2 cellular contexts compared by ENCODE assay signal in the genomic region with DNA sequence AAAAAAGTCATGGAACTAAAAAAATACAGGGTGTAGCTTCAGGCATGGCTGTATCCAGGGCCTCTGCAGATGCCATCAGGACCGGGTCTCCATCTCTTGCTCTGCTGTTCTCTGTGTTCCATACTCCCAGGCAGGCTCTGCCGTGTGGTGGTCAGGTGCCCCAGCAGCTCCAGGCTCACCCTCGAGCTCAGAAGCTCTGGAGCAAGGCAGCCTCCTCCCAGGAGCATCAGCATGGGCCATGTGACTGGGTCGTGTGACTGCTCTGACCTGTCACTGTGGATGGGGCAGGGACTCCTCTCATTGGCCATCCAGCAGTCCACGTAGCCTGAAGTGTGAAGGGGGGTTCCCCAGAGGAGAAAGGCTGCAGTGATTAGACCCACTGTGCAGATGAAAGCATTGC.
TF ChIP-seq lines count a peak whose summit lies in the region.

No MANE protein-coding gene starts in this region.

TF ChIP-seq in Ishikawa, 13 proteins besides CTCF, POLR2A, EP300 and RAD21:
- TF ChIP-seq EGR1 (IDR thresholded peaks at IDR 0.05) (no peak), CREB1 (IDR thresholded peaks at IDR 0.05; ENCODE audit: low read depth) (no peak), TEAD4 (IDR thresholded peaks at IDR 0.05) (no peak), TAF1 (IDR thresholded peaks at IDR 0.05; ENCODE audit: low read depth) (no peak), YY1 (IDR thresholded peaks at IDR 0.05; ENCODE audit: low read depth) (no peak)
- TF ChIP-seq, protein P1, sequence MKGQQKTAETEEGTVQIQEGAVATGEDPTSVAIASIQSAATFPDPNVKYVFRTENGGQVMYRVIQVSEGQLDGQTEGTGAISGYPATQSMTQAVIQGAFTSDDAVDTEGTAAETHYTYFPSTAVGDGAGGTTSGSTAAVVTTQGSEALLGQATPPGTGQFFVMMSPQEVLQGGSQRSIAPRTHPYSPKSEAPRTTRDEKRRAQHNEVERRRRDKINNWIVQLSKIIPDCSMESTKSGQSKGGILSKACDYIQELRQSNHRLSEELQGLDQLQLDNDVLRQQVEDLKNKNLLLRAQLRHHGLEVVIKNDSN (IDR thresholded peaks at IDR 0.05), result peak; percentile 79

TF ChIP-seq in K562, 482 proteins besides CTCF, POLR2A, EP300 and RAD21:
- TF ChIP-seq, protein P1 (CRISPR knock-in tag; IDR thresholded peaks at IDR 0.05), result peak; percentile 78
- no peak for TF ChIP-seq BACH1 (tag; IDR thresholded peaks at IDR 0.05)
- peak; percentile 54; the same call in 1 of the 2 replicates for TF ChIP-seq L3MBTL2 (IDR thresholded peaks at IDR 0.05)
- TF ChIP-seq, protein P2, sequence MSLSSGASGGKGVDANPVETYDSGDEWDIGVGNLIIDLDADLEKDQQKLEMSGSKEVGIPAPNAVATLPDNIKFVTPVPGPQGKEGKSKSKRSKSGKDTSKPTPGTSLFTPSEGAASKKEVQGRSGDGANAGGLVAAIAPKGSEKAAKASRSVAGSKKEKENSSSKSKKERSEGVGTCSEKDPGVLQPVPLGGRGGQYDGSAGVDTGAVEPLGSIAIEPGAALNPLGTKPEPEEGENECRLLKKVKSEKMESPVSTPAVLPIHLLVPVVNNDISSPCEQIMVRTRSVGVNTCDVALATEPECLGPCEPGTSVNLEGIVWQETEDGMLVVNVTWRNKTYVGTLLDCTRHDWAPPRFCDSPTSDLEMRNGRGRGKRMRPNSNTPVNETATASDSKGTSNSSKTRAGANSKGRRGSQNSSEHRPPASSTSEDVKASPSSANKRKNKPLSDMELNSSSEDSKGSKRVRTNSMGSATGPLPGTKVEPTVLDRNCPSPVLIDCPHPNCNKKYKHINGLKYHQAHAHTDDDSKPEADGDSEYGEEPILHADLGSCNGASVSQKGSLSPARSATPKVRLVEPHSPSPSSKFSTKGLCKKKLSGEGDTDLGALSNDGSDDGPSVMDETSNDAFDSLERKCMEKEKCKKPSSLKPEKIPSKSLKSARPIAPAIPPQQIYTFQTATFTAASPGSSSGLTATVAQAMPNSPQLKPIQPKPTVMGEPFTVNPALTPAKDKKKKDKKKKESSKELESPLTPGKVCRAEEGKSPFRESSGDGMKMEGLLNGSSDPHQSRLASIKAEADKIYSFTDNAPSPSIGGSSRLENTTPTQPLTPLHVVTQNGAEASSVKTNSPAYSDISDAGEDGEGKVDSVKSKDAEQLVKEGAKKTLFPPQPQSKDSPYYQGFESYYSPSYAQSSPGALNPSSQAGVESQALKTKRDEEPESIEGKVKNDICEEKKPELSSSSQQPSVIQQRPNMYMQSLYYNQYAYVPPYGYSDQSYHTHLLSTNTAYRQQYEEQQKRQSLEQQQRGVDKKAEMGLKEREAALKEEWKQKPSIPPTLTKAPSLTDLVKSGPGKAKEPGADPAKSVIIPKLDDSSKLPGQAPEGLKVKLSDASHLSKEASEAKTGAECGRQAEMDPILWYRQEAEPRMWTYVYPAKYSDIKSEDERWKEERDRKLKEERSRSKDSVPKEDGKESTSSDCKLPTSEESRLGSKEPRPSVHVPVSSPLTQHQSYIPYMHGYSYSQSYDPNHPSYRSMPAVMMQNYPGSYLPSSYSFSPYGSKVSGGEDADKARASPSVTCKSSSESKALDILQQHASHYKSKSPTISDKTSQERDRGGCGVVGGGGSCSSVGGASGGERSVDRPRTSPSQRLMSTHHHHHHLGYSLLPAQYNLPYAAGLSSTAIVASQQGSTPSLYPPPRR (CRISPR knock-in tag; IDR thresholded peaks at IDR 0.05; ENCODE audit: borderline replicate concordance), result no peak
- peak; percentile 55; the same call in 1 of the 2 replicates for TF ChIP-seq BHLHE40 (IDR thresholded peaks at IDR 0.05; ENCODE audit: low read length)
- no peak for TF ChIP-seq MCM3 (IDR thresholded peaks at IDR 0.05)
- peak; percentile 73 for TF ChIP-seq RAD51 (IDR thresholded peaks at IDR 0.05; ENCODE audit: borderline replicate concordance, low read depth)
- no peak for TF ChIP-seq POLR2H (tag; IDR thresholded peaks at IDR 0.05; ENCODE audit: low read depth)
- TF ChIP-seq NRF1 (conservative IDR thresholded peaks at IDR 0.05 in 1 of 2, IDR thresholded peaks at IDR 0.05 in 1 of 2), result 0 out of 4 replicates have a peak, but pooled peaks of 1 of the 2 experiments have one; percentile 9
- TF ChIP-seq ZNF507 (tag; conservative IDR thresholded peaks at IDR 0.05), result no peak
- TF ChIP-seq, protein P3, sequence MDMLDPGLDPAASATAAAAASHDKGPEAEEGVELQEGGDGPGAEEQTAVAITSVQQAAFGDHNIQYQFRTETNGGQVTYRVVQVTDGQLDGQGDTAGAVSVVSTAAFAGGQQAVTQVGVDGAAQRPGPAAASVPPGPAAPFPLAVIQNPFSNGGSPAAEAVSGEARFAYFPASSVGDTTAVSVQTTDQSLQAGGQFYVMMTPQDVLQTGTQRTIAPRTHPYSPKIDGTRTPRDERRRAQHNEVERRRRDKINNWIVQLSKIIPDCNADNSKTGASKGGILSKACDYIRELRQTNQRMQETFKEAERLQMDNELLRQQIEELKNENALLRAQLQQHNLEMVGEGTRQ (CRISPR knock-in tag; IDR thresholded peaks at IDR 0.05), result peak; percentile 78
- TF ChIP-seq MAFG (tag; conservative IDR thresholded peaks at IDR 0.05), result 0 out of 2 replicates have a peak, but pooled peaks have one; percentile 30
- TF ChIP-seq CBFA2T2 (conservative IDR thresholded peaks at IDR 0.05), result 0 out of 2 replicates have a peak, but pooled peaks have one; percentile 8
- TF ChIP-seq NR2C2 (CRISPR knock-in tag; IDR thresholded peaks at IDR 0.05), result no peak
- TF ChIP-seq NR2C2 (tag; IDR thresholded peaks at IDR 0.05), result 0 out of 2 replicates have a peak, but pooled peaks have one; percentile 4
- TF ChIP-seq ZNF316 (IDR thresholded peaks at IDR 0.05), result 0 out of 2 replicates have a peak, but pooled peaks have one; percentile 9
